Comparison of ENCODE assay signal across 10 cellular contexts in the genomic region with DNA sequence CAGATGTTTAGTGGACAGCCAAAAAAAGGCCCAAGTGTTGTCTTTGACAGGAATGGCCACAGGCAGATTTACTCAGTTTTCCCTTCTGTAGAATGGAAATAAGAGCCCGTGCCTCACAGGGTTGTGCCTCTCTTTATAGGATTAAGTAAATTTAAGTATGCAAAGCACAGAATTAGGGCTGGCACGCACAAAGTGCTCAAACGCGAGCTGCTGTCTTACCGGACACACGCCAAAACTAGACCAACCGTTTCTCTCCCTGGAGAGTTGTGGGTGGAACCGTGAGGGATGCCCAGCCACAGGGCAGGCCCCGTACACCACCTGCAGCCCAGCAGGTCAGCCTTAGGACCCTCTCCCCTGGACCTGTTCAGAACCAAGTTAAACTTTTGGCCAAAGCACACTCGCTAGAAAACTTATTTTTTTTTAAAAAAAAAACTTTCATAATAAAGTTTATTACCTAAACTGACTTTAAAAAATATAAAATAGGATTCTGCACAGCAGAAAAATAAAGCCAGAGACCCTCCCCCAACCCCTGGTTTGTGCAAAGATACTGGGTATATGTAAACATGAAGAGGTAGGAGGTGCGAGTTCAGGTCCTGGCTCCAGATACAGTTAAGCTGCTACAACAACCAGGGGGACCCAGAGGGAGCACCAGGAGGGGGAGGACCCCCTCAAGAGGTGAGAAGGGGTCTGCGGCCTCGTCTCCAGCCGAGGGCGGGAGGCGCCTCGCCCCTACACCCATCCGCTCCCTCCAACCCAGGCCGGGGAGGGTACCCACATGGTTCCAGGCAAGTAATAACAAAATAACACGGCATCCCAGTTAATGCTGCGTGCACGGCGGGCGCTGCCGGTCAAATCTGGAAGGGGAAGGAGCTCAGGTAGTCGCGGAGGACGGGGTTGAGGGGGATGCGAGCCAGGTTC. TPM values are rescaled to one million over a fixed set of nuclear protein-coding genes. Genes with fewer than 3 reads are reported as not detected.
A peak's percentile ranks its signal among the peaks of the same experiment; 100 is the strongest.
DNase-seq lines count a peak whose midpoint lies in the region; ATAC-seq, FAIRE-seq and TF ChIP-seq lines count a peak whose summit lies in the region.
"Had no signal": no experiment of that assay in that cellular context is flagged by ENCODE, and none has a peak within 500 bp of the region (broad histone marks: within the 10 kb centered on the region; RNA-seq: fewer than 3 reads in every experiment).

No MANE protein-coding gene starts in this region.

- H3K36me3 ChIP-seq in HepG2 (replicated peaks in 1 of 2; ENCODE audit: control insufficient read depth in 1 of 2, insufficient read depth in 2 of 2, low read length in 2 of 2): peaks cover 2 to 8% of the 10 kb centered on the region in 2 experiments; a peak in 4 of 5 replicates
- H3K36me3 ChIP-seq in thymus (ENCODE audit: control insufficient read depth, insufficient read depth): peaks cover 49% of the 10 kb centered on the region

- FAIRE-seq in HepG2 (lab: Jason Lieb, UNC): no peak
- FAIRE-seq: HTR-8/SVneo had no signal

- TSS peak; percentile 60 for BruUV-seq in HepG2 (replicated peaks; lab: Mats Ljungman, UMichigan)

- CTCF ChIA-PET in HepG2 (lab: Yijun Ruan, JAX; ENCODE audit: low intra/inter-chr PET ratio, low total read pairs): interaction anchor here (3.3 to 5.2 kb wide), 2 partner anchors 102 to 283 kb away, joined by 35 to 38 read pairs; no protein-coding TSS in a partner anchor

- in situ Hi-C loops in HepG2 (cut with HindIII; ENCODE audit: extremely low pct_ligation_motif_present, low pct_unique_long_range_greater_than_20kb): no loop called here

- H3K36me3 Mint-ChIP-seq in activated naive CD8-positive, alpha-beta T cell: peaks cover 15% of the 10 kb centered on the region

- H4K20me1 ChIP-seq in HepG2 (ENCODE audit: insufficient read depth, low read length): peaks cover 47% of the 10 kb centered on the region

- no peaks in the 10 kb centered on the region for H3K9me3 ChIP-seq in HepG2 (ENCODE audit: low read length)
- H3K9me3 ChIP-seq in thymus (ENCODE audit: control insufficient read depth): peaks cover 1% of the 10 kb centered on the region

- POLR2A ChIA-PET in HepG2 (lab: Yijun Ruan, JAX): interaction anchor here (0.7 to 9.0 kb wide), 19 partner anchors 8 to 291 kb away, joined by 3 to 351 read pairs (median 20); a partner anchor contains a TSS

- ATAC-seq in HepG2 (no peak), GM19397 (IDR thresholded peaks at IDR 0.05; ENCODE audit: unreplicated experiment) (no peak), HG03457 (IDR thresholded peaks at IDR 0.05; ENCODE audit: unreplicated experiment) (no peak)

- intact Hi-C loops in HepG2 (cut with micrococcal nuclease; ENCODE audit: unreplicated experiment): loop anchor here (1.0 kb wide), 1 partner anchor 283 kb away; no protein-coding TSS in a partner anchor

- TF ChIP-seq CTCF in HepG2 (CRISPR knock-in tag; IDR thresholded peaks at IDR 0.05): no peak

- peak; percentile 84 for DNase-seq in activated CD8-positive, alpha-beta memory T cell treated with anti-CD3 and anti-CD28 coated beads for 24 hours
- DNase-seq in activated CD8-positive, alpha-beta memory T cell treated with anti-CD3 and anti-CD28 coated beads, Interleukin-2, amount 50 U/mL, for 4 hours: no peak
- no peak for DNase-seq in HepG2 (ENCODE audit: low spot score)
- no peak for DNase-seq in COR-L47 (lab: John Stamatoyannopoulos, UW)

- H3K9me3 Mint-ChIP-seq in activated naive CD8-positive, alpha-beta T cell (ENCODE audit: low read depth): no peaks in the 10 kb centered on the region

- peaks cover 77% of the 10 kb centered on the region for H3K4me1 ChIP-seq in HepG2 (ENCODE audit: insufficient read depth, low read length)
- H3K4me1 ChIP-seq in thymus (ENCODE audit: control insufficient read depth, insufficient read depth, low read length): peaks cover 31% of the 10 kb centered on the region

- H3K4me1 Mint-ChIP-seq in activated naive CD8-positive, alpha-beta T cell (ENCODE audit: low read depth): peaks cover 52% of the 10 kb centered on the region

- 94% methylated on average over 29 of the region's 29 CpGs for WGBS in HepG2 (ENCODE audit: low lambda C conversion rate)
- 62% methylated on average over 29 of the region's 29 CpGs for WGBS in thymus

- TF ChIP-seq POLR2A in HepG2 (IDR thresholded peaks at IDR 0.05; ENCODE audit: insufficient read depth in 1 of 2, low read depth in 2 of 2, low read length in 2 of 2): no peak

- H3K9ac ChIP-seq in HepG2 (ENCODE audit: insufficient read depth, low read depth, low read length): peak overlapping the region; percentile 84

- no peak for TF ChIP-seq RAD21 in HepG2 (CRISPR knock-in tag; IDR thresholded peaks at IDR 0.05)

- TF ChIP-seq EP300 in HepG2 (IDR thresholded peaks at IDR 0.05; ENCODE audit: low read depth in 2 of 2, low read length in 2 of 2) (no peak), HepG2 (CRISPR knock-in tag; IDR thresholded peaks at IDR 0.05; ENCODE audit: borderline replicate concordance) (no peak)

- no peak overlapping the region for H2AFZ ChIP-seq in HepG2 (ENCODE audit: low read length)

- H3K27me3 ChIP-seq in HepG2 (ENCODE audit: control insufficient read depth in 1 of 2, insufficient read depth in 2 of 2, low read length in 2 of 2): no peaks in the 10 kb centered on the region; a peak in 1 of 5 replicates
- no peaks in the 10 kb centered on the region for H3K27me3 ChIP-seq in thymus (ENCODE audit: control insufficient read depth, insufficient read depth)

- peaks cover 28% of the 10 kb centered on the region for H3K79me2 ChIP-seq in HepG2 (ENCODE audit: insufficient read depth, low read length)

- no peaks in the 10 kb centered on the region for H3K27me3 Mint-ChIP-seq in activated naive CD8-positive, alpha-beta T cell

- H3K4me2 ChIP-seq in HepG2 (ENCODE audit: low read depth, low read length): peak overlapping the region; percentile 85

- peak overlapping the region; percentile 93 for H3K4me3 Mint-ChIP-seq in activated naive CD8-positive, alpha-beta T cell

- H3K27ac ChIP-seq in HepG2 (ENCODE audit: extremely low read length, insufficient read depth, low read length) (no peak overlapping the region), thymus (ENCODE audit: low read depth) (peak overlapping the region; percentile 93)
- H3K27ac ChIP-seq: C4-2B had no signal

- H3K27ac Mint-ChIP-seq in activated naive CD8-positive, alpha-beta T cell: peak overlapping the region; percentile 97

- H3K4me3 ChIP-seq in HepG2 (replicated peaks in 1 of 3; ENCODE audit: insufficient read depth in 1 of 3, low read depth in 2 of 3, low read length in 3 of 3) (peak overlapping the region; percentile 87 to 98 (median 95)), thymus (ENCODE audit: low read length) (peak overlapping the region; percentile 93)

RNA-seq across cellular contexts. Expression of a gene that starts 1.8 kb away (rescaled TPM):
- 3.3 and 5.3 TPM in 2 replicates for total RNA-seq in HepG2 (2016; rRNA removed; fragmentation: Illumina TruSeq; extraction: Trizol)
- 5.4 and 8.1 TPM in 2 replicates for total RNA-seq in HepG2 (2016; cell fraction: cytosol; rRNA removed; fragmentation: Illumina TruSeq; extraction: Trizol; ENCODE audit: low read depth)
- total RNA-seq in HepG2 (2016; cell fraction: insoluble cytoplasmic fraction; rRNA removed; fragmentation: Illumina TruSeq; extraction: Trizol): 2.8 and 4.2 TPM in 2 replicates
- total RNA-seq in HepG2 (2016; cell fraction: membrane; rRNA removed; fragmentation: Illumina TruSeq; extraction: Trizol): 9.1 and 10.9 TPM in 2 replicates
- 5.6 and 5.7 TPM in 2 replicates for total RNA-seq in HepG2 (2016; cell fraction: nucleus; rRNA removed; fragmentation: Illumina TruSeq; extraction: Trizol)
- 6.3 and 9.4 TPM in 2 replicates for polyA plus RNA-seq in HepG2 (2011; rRNA removed)
- polyA plus RNA-seq in HepG2 (2011; cell fraction: cytosol; rRNA removed): 5.3 and 8.4 TPM in 2 replicates
- polyA plus RNA-seq in HepG2 (2011; cell fraction: nucleus; rRNA removed): 30.3 and 31.6 TPM in 2 replicates
- polyA plus RNA-seq in HepG2 (2012): 6.5 and 7.4 TPM in 2 replicates
- 5.5 and 7.8 TPM in 2 replicates for polyA plus RNA-seq in HepG2 (2016; cell fraction: cytosol; fragmentation: Illumina TruSeq; extraction: Trizol; ENCODE audit: low read depth)
- polyA plus RNA-seq in HepG2 (2016; cell fraction: insoluble cytoplasmic fraction; fragmentation: Illumina TruSeq; extraction: Trizol; ENCODE audit: low read depth): 5.2 and 6.3 TPM in 2 replicates
- polyA plus RNA-seq in HepG2 (2016; cell fraction: membrane; fragmentation: Illumina TruSeq; extraction: Trizol; ENCODE audit: low read depth): 7.1 and 9.9 TPM in 2 replicates
- polyA plus RNA-seq in HepG2 (2016; cell fraction: nucleus; fragmentation: Illumina TruSeq; extraction: Trizol; ENCODE audit: insufficient read depth, low read depth): 8.1 and 8.6 TPM in 2 replicates
- 3.9 and 31.0 TPM in 2 replicates for polyA minus RNA-seq in HepG2 (2011; rRNA and poly(A)+ RNA removed; ENCODE audit: low replicate concordance)
- polyA minus RNA-seq in HepG2 (2011; cell fraction: cytosol; rRNA and poly(A)+ RNA removed): 12.0 and 14.0 TPM in 2 replicates
- 44.8 and 46.1 TPM in 2 replicates for polyA minus RNA-seq in HepG2 (2011; cell fraction: nucleus; rRNA and poly(A)+ RNA removed)
- polyA plus RNA-seq in thymus: 109 TPM

RNA-seq across cellular contexts. Expression of a gene that starts 14.9 kb away (rescaled TPM):
- total RNA-seq in HepG2 (2016; rRNA removed; fragmentation: Illumina TruSeq; extraction: Trizol): not detected in 2 replicates
- not detected in 2 replicates for total RNA-seq in HepG2 (2016; cell fraction: cytosol; rRNA removed; fragmentation: Illumina TruSeq; extraction: Trizol; ENCODE audit: low read depth)
- total RNA-seq in HepG2 (2016; cell fraction: insoluble cytoplasmic fraction; rRNA removed; fragmentation: Illumina TruSeq; extraction: Trizol): not detected in 2 replicates
- not detected in 2 replicates for total RNA-seq in HepG2 (2016; cell fraction: membrane; rRNA removed; fragmentation: Illumina TruSeq; extraction: Trizol)
- total RNA-seq in HepG2 (2016; cell fraction: nucleus; rRNA removed; fragmentation: Illumina TruSeq; extraction: Trizol): not detected in 2 replicates
- polyA plus RNA-seq in HepG2 (2011; rRNA removed) (not detected in 2 replicates), thymus (not detected)
- not detected in 2 replicates for polyA plus RNA-seq in HepG2 (2011; cell fraction: cytosol; rRNA removed)
- polyA plus RNA-seq in HepG2 (2011; cell fraction: nucleus; rRNA removed): not detected in 2 replicates
- polyA plus RNA-seq in HepG2 (2012): not detected in 2 replicates
- not detected in 2 replicates for polyA plus RNA-seq in HepG2 (2016; cell fraction: cytosol; fragmentation: Illumina TruSeq; extraction: Trizol; ENCODE audit: low read depth)
- polyA plus RNA-seq in HepG2 (2016; cell fraction: insoluble cytoplasmic fraction; fragmentation: Illumina TruSeq; extraction: Trizol; ENCODE audit: low read depth): not detected in 2 replicates
- not detected in 2 replicates for polyA plus RNA-seq in HepG2 (2016; cell fraction: membrane; fragmentation: Illumina TruSeq; extraction: Trizol; ENCODE audit: low read depth)
- not detected in 2 replicates for polyA plus RNA-seq in HepG2 (2016; cell fraction: nucleus; fragmentation: Illumina TruSeq; extraction: Trizol; ENCODE audit: insufficient read depth, low read depth)
- polyA minus RNA-seq in HepG2 (2011; rRNA and poly(A)+ RNA removed; ENCODE audit: low replicate concordance): not detected in 2 replicates
- polyA minus RNA-seq in HepG2 (2011; cell fraction: cytosol; rRNA and poly(A)+ RNA removed): not detected in 2 replicates
- polyA minus RNA-seq in HepG2 (2011; cell fraction: nucleus; rRNA and poly(A)+ RNA removed): not detected in 2 replicates

RNA-seq across cellular contexts. Expression of a gene that starts 19.2 kb away (rescaled TPM):
- total RNA-seq in HepG2 (2016; rRNA removed; fragmentation: Illumina TruSeq; extraction: Trizol): not detected in 2 replicates
- not detected in 2 replicates for total RNA-seq in HepG2 (2016; cell fraction: cytosol; rRNA removed; fragmentation: Illumina TruSeq; extraction: Trizol; ENCODE audit: low read depth)
- not detected in 2 replicates for total RNA-seq in HepG2 (2016; cell fraction: insoluble cytoplasmic fraction; rRNA removed; fragmentation: Illumina TruSeq; extraction: Trizol)
- not detected in 2 replicates for total RNA-seq in HepG2 (2016; cell fraction: membrane; rRNA removed; fragmentation: Illumina TruSeq; extraction: Trizol)
- not detected in 2 replicates for total RNA-seq in HepG2 (2016; cell fraction: nucleus; rRNA removed; fragmentation: Illumina TruSeq; extraction: Trizol)
- not detected in 2 replicates for polyA plus RNA-seq in HepG2 (2011; rRNA removed)
- polyA plus RNA-seq in HepG2 (2011; cell fraction: cytosol; rRNA removed): not detected in 2 replicates
- polyA plus RNA-seq in HepG2 (2011; cell fraction: nucleus; rRNA removed): not detected in 2 replicates
- polyA plus RNA-seq in HepG2 (2012): not detected in 2 replicates
- not detected in 2 replicates for polyA plus RNA-seq in HepG2 (2016; cell fraction: cytosol; fragmentation: Illumina TruSeq; extraction: Trizol; ENCODE audit: low read depth)
- polyA plus RNA-seq in HepG2 (2016; cell fraction: insoluble cytoplasmic fraction; fragmentation: Illumina TruSeq; extraction: Trizol; ENCODE audit: low read depth): not detected in 2 replicates
- not detected in 2 replicates for polyA plus RNA-seq in HepG2 (2016; cell fraction: membrane; fragmentation: Illumina TruSeq; extraction: Trizol; ENCODE audit: low read depth)
- not detected in 2 replicates for polyA plus RNA-seq in HepG2 (2016; cell fraction: nucleus; fragmentation: Illumina TruSeq; extraction: Trizol; ENCODE audit: insufficient read depth, low read depth)
- not detected in 2 replicates for polyA minus RNA-seq in HepG2 (2011; rRNA and poly(A)+ RNA removed; ENCODE audit: low replicate concordance)
- not detected in 2 replicates for polyA minus RNA-seq in HepG2 (2011; cell fraction: cytosol; rRNA and poly(A)+ RNA removed)
- 2.8 TPM in 1 of 2 replicates, not detected in the other for polyA minus RNA-seq in HepG2 (2011; cell fraction: nucleus; rRNA and poly(A)+ RNA removed)
- polyA plus RNA-seq in thymus: not detected

RNA-seq across cellular contexts. Expression of a gene that starts 22.0 kb away (rescaled TPM):
- not detected in 2 replicates for total RNA-seq in HepG2 (2016; rRNA removed; fragmentation: Illumina TruSeq; extraction: Trizol)
- total RNA-seq in HepG2 (2016; cell fraction: cytosol; rRNA removed; fragmentation: Illumina TruSeq; extraction: Trizol; ENCODE audit: low read depth): 0.61 TPM in 1 of 2 replicates, not detected in the other
- total RNA-seq in HepG2 (2016; cell fraction: insoluble cytoplasmic fraction; rRNA removed; fragmentation: Illumina TruSeq; extraction: Trizol): not detected in 2 replicates
- 0.28 and 0.52 TPM in 2 replicates for total RNA-seq in HepG2 (2016; cell fraction: membrane; rRNA removed; fragmentation: Illumina TruSeq; extraction: Trizol)
- total RNA-seq in HepG2 (2016; cell fraction: nucleus; rRNA removed; fragmentation: Illumina TruSeq; extraction: Trizol): not detected in 2 replicates
- polyA plus RNA-seq in HepG2 (2011; rRNA removed): 0.54 TPM in 1 of 2 replicates, not detected in the other
- polyA plus RNA-seq in HepG2 (2011; cell fraction: cytosol; rRNA removed): 0.19 and 0.26 TPM in 2 replicates
- polyA plus RNA-seq in HepG2 (2011; cell fraction: nucleus; rRNA removed): not detected in 2 replicates
- polyA plus RNA-seq in HepG2 (2012): not detected in 2 replicates
- polyA plus RNA-seq in HepG2 (2016; cell fraction: cytosol; fragmentation: Illumina TruSeq; extraction: Trizol; ENCODE audit: low read depth): 1.6 and 2.0 TPM in 2 replicates
- 0.56 TPM in 1 of 2 replicates, not detected in the other for polyA plus RNA-seq in HepG2 (2016; cell fraction: insoluble cytoplasmic fraction; fragmentation: Illumina TruSeq; extraction: Trizol; ENCODE audit: low read depth)
- 0.55 and 0.73 TPM in 2 replicates for polyA plus RNA-seq in HepG2 (2016; cell fraction: membrane; fragmentation: Illumina TruSeq; extraction: Trizol; ENCODE audit: low read depth)
- not detected in 2 replicates for polyA plus RNA-seq in HepG2 (2016; cell fraction: nucleus; fragmentation: Illumina TruSeq; extraction: Trizol; ENCODE audit: insufficient read depth, low read depth)
- not detected in 2 replicates for polyA minus RNA-seq in HepG2 (2011; rRNA and poly(A)+ RNA removed; ENCODE audit: low replicate concordance)
- not detected in 2 replicates for polyA minus RNA-seq in HepG2 (2011; cell fraction: cytosol; rRNA and poly(A)+ RNA removed)
- polyA minus RNA-seq in HepG2 (2011; cell fraction: nucleus; rRNA and poly(A)+ RNA removed): not detected in 2 replicates
- 5.2 TPM for polyA plus RNA-seq in thymus

RNA-seq across cellular contexts. Expression of a gene that starts 26.9 kb away (rescaled TPM):
- not detected in 2 replicates for total RNA-seq in HepG2 (2016; rRNA removed; fragmentation: Illumina TruSeq; extraction: Trizol)
- total RNA-seq in HepG2 (2016; cell fraction: cytosol; rRNA removed; fragmentation: Illumina TruSeq; extraction: Trizol; ENCODE audit: low read depth): not detected in 2 replicates
- total RNA-seq in HepG2 (2016; cell fraction: insoluble cytoplasmic fraction; rRNA removed; fragmentation: Illumina TruSeq; extraction: Trizol): not detected in 2 replicates
- not detected in 2 replicates for total RNA-seq in HepG2 (2016; cell fraction: membrane; rRNA removed; fragmentation: Illumina TruSeq; extraction: Trizol)
- total RNA-seq in HepG2 (2016; cell fraction: nucleus; rRNA removed; fragmentation: Illumina TruSeq; extraction: Trizol): not detected in 2 replicates
- polyA plus RNA-seq in HepG2 (2011; rRNA removed) (not detected in 2 replicates), thymus (0.34 TPM)
- 0.44 TPM in 1 of 2 replicates, not detected in the other for polyA plus RNA-seq in HepG2 (2011; cell fraction: cytosol; rRNA removed)
- polyA plus RNA-seq in HepG2 (2011; cell fraction: nucleus; rRNA removed): not detected in 2 replicates
- not detected in 2 replicates for polyA plus RNA-seq in HepG2 (2012)
- not detected in 2 replicates for polyA plus RNA-seq in HepG2 (2016; cell fraction: cytosol; fragmentation: Illumina TruSeq; extraction: Trizol; ENCODE audit: low read depth)
- not detected in 2 replicates for polyA plus RNA-seq in HepG2 (2016; cell fraction: insoluble cytoplasmic fraction; fragmentation: Illumina TruSeq; extraction: Trizol; ENCODE audit: low read depth)
- not detected in 2 replicates for polyA plus RNA-seq in HepG2 (2016; cell fraction: membrane; fragmentation: Illumina TruSeq; extraction: Trizol; ENCODE audit: low read depth)
- not detected in 2 replicates for polyA plus RNA-seq in HepG2 (2016; cell fraction: nucleus; fragmentation: Illumina TruSeq; extraction: Trizol; ENCODE audit: insufficient read depth, low read depth)
- not detected in 2 replicates for polyA minus RNA-seq in HepG2 (2011; rRNA and poly(A)+ RNA removed; ENCODE audit: low replicate concordance)
- not detected in 2 replicates for polyA minus RNA-seq in HepG2 (2011; cell fraction: cytosol; rRNA and poly(A)+ RNA removed)
- polyA minus RNA-seq in HepG2 (2011; cell fraction: nucleus; rRNA and poly(A)+ RNA removed): not detected in 2 replicates
